7 cellular contexts compared by ENCODE assay signal in the genomic region with DNA sequence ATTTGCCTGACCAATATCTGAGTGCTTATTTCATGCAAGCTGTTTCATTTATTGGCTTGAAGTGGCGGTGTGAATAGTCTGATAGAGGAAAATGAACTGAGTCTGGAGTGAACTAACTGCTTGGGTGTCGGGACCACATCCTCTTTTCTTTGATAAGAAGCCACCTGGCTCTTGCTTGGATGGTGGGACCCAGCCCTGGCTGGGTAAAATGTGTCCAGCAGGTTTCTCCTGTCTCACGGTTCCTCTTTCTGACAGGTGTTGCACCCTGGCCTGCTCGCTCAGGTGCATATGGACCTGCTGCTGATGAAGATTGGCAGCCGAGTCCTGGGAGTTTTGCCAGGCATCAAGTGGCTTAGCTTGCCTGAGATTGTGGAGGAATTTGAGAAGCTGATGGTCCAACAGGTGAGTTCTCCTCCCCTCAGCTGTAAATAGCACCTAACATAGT. TPM values are rescaled to one million over a fixed set of nuclear protein-coding genes. Genes with fewer than 3 reads are reported as not detected.
DNase-seq lines count a peak whose midpoint lies in the region; ATAC-seq, FAIRE-seq and TF ChIP-seq lines count a peak whose summit lies in the region.

No MANE protein-coding gene starts in this region.

- H3K36me3 Mint-ChIP-seq in activated CD4-positive, alpha-beta memory T cell treated with anti-CD3 and anti-CD28 coated beads, Interleukin-2, amount 10 ng/mL, durations not matched to agents 7 days and 5 days (ENCODE audit: low read depth), result peaks cover 12% of the 10 kb centered on the region

- no peaks in the 10 kb centered on the region for H3K9me3 Mint-ChIP-seq in activated CD4-positive, alpha-beta memory T cell treated with anti-CD3 and anti-CD28 coated beads, Interleukin-2, amount 10 ng/mL, durations not matched to agents 7 days and 5 days

- peak overlapping the region; percentile 77 for H3K4me3 ChIP-seq in osteoblast (ENCODE audit: insufficient read depth, low read length)

- FAIRE-seq in GM18507 (lab: Jason Lieb, UNC), result peak; percentile 74

- ATAC-seq in HG02885 (IDR thresholded peaks at IDR 0.05; ENCODE audit: poor library complexity, unreplicated experiment), result peak; percentile 21
- ATAC-seq in GM18498 (IDR thresholded peaks at IDR 0.05; ENCODE audit: unreplicated experiment), result no peak

- H3K79me2 ChIP-seq in osteoblast (ENCODE audit: insufficient read depth, low read length), result no peaks in the 10 kb centered on the region

- H3K4me1 ChIP-seq in osteoblast (ENCODE audit: insufficient read depth, low read length), result peaks cover 8% of the 10 kb centered on the region

- no peaks in the 10 kb centered on the region for H3K27me3 ChIP-seq in osteoblast (ENCODE audit: insufficient read depth, low read length)

- H3K4me3 Mint-ChIP-seq in activated CD4-positive, alpha-beta memory T cell treated with anti-CD3 and anti-CD28 coated beads, Interleukin-2, amount 10 ng/mL, durations not matched to agents 7 days and 5 days, result peak overlapping the region; percentile 80

- no peak overlapping the region for H3K27ac ChIP-seq in osteoblast (ENCODE audit: low read depth, low read length)

- no peaks in the 10 kb centered on the region for H3K9me3 ChIP-seq in osteoblast (ENCODE audit: low read depth, low read length)

- H3K4me2 ChIP-seq in osteoblast (ENCODE audit: insufficient read depth, low read length), result no peak overlapping the region

- no peaks in the 10 kb centered on the region for H3K36me3 ChIP-seq in osteoblast (ENCODE audit: insufficient read depth, low read length)

- POLR2A ChIA-PET in activated CD4-positive, alpha-beta memory T cell treated with anti-CD3 and anti-CD28 coated beads, Interleukin-2, amount 10 ng/mL, durations not matched to agents 7 days and 5 days (lab: Charles Lee), result interaction anchor here (0.8 to 4.4 kb wide), 7 partner anchors 9 to 1187 kb away, joined by 3 to 35 read pairs (median 8); a partner anchor contains a TSS

- DNase-seq in GM18507 (ENCODE audit: extremely low spot score, insufficient read length, low read depth), result peak; percentile 18
- DNase-seq in activated CD4-positive, alpha-beta memory T cell treated with anti-CD3 and anti-CD28 coated beads, Interleukin-2, amount 10 ng/mL, durations not matched to agents 7 days and 5 days, result no peak
- DNase-seq in osteoblast (ENCODE audit: insufficient read length, low spot score, missing footprints), result no peak
- no peak for DNase-seq in iPS-NIHi11 (ENCODE audit: low spot score)
- no peak for DNase-seq in stimulated activated CD4-positive, alpha-beta T cell treated with anti-CD3 and anti-CD28 coated beads, Interleukin-12 subunit alpha, Interleukin-12 subunit beta, amount 100 ng/mL, for 4 hours

- peaks cover 34% of the 10 kb centered on the region for H3K4me1 Mint-ChIP-seq in activated CD4-positive, alpha-beta memory T cell treated with anti-CD3 and anti-CD28 coated beads, Interleukin-2, amount 10 ng/mL, durations not matched to agents 7 days and 5 days

- peak overlapping the region; percentile 56 for H3K27ac Mint-ChIP-seq in activated CD4-positive, alpha-beta memory T cell treated with anti-CD3 and anti-CD28 coated beads, Interleukin-2, amount 10 ng/mL, durations not matched to agents 7 days and 5 days

- no peak overlapping the region for H2AFZ ChIP-seq in osteoblast (ENCODE audit: low read length)

- CTCF ChIA-PET in activated CD4-positive, alpha-beta memory T cell treated with anti-CD3 and anti-CD28 coated beads, Interleukin-2, amount 10 ng/mL, durations not matched to agents 7 days and 5 days (lab: Charles Lee), result interaction anchor here (1.0 to 3.1 kb wide), 6 partner anchors 9 to 340 kb away, joined by 3 to 15 read pairs (median 4); a partner anchor contains a TSS

- peaks cover 4% of the 10 kb centered on the region for H4K20me1 ChIP-seq in osteoblast (ENCODE audit: insufficient read depth, low read length)

- peaks cover under 1% of the 10 kb centered on the region for H3K27me3 Mint-ChIP-seq in activated CD4-positive, alpha-beta memory T cell treated with anti-CD3 and anti-CD28 coated beads, Interleukin-2, amount 10 ng/mL, durations not matched to agents 7 days and 5 days

- TF ChIP-seq CTCF in osteoblast (IDR thresholded peaks at IDR 0.05; ENCODE audit: extremely low read depth, low read depth, low read length), result no peak

RNA-seq across cellular contexts. Expression of a gene that starts 1.6 kb away (rescaled TPM):
- 10 to 100 TPM; 23.4 to 23.9 TPM for total RNA-seq in activated CD4-positive, alpha-beta memory T cell treated with anti-CD3 and anti-CD28 coated beads, Interleukin-2, amount 10 ng/mL, durations not matched to agents 7 days and 5 days
- 25.3 and 28.6 TPM in 2 replicates for total RNA-seq in osteoblast

RNA-seq across cellular contexts. Expression of a gene that starts 22.1 kb away (rescaled TPM):
- total RNA-seq in activated CD4-positive, alpha-beta memory T cell treated with anti-CD3 and anti-CD28 coated beads, Interleukin-2, amount 10 ng/mL, durations not matched to agents 7 days and 5 days, result 100 to 1,000 TPM; 155 to 156 TPM
- 56.5 and 66.3 TPM in 2 replicates for total RNA-seq in osteoblast

RNA-seq across cellular contexts. Expression of a gene that starts 33.8 kb away (rescaled TPM):
- total RNA-seq in activated CD4-positive, alpha-beta memory T cell treated with anti-CD3 and anti-CD28 coated beads, Interleukin-2, amount 10 ng/mL, durations not matched to agents 7 days and 5 days, result not detected
- total RNA-seq in osteoblast, result 0.36 and 0.59 TPM in 2 replicates
